ENCODE assay signal across 20 cellular contexts in genomic region chr2:239903803-239904202, GRCh38.
DNase-seq lines count a peak whose midpoint lies in the region; ATAC-seq and TF ChIP-seq lines count a peak whose summit lies in the region.
"Had no signal": no experiment of that assay in that cellular context is flagged by ENCODE, and none has a peak within 500 bp of the region (broad histone marks: within the 10 kb centered on the region; RNA-seq: fewer than 3 reads in every experiment).

No MANE protein-coding gene starts in this region.

- no peak for TF ChIP-seq EP300 in esophagus muscularis mucosa (IDR thresholded peaks at IDR 0.05)

- intact Hi-C loops in left ventricle myocardium superior (cut with micrococcal nuclease): no loop called here
- intact Hi-C loops in esophagus muscularis mucosa (cut with DNase I): no loop called here
- intact Hi-C loops in posterior vena cava (cut with DNase I): no loop called here
- intact Hi-C loops in activated naive CD4-positive, alpha-beta T cell treated with anti-CD3 and anti-CD28 coated beads for 36 hours (cut with micrococcal nuclease): no loop called here

- H3K27ac ChIP-seq in right atrium auricular region (no peak overlapping the region), esophagus muscularis mucosa (replicated peaks in 1 of 4) (no peak overlapping the region)
- H3K27ac ChIP-seq: C4-2B, SJSA1 had no signal

- TF ChIP-seq POLR2A in esophagus muscularis mucosa (IDR thresholded peaks at IDR 0.05; ENCODE audit: low read depth): no peak

- TF ChIP-seq CTCF in right atrium auricular region (IDR thresholded peaks at IDR 0.05) (no peak), esophagus muscularis mucosa (IDR thresholded peaks at IDR 0.05) (no peak), endothelial cell (IDR thresholded peaks at IDR 0.05; ENCODE audit: unreplicated experiment) (no peak)

- 82% methylated on average over 4 of the region's 6 CpGs for WGBS in esophagus muscularis mucosa

- no peak for ATAC-seq in left ventricle myocardium superior
- ATAC-seq: Panc1 had no signal

- no peaks in the 10 kb centered on the region for H3K9me3 Mint-ChIP-seq in endothelial cell (ENCODE audit: unreplicated experiment)
- no peaks in the 10 kb centered on the region for H3K9me3 Mint-ChIP-seq in activated naive CD4-positive, alpha-beta T cell treated with anti-CD3 and anti-CD28 coated beads for 36 hours

- H3K36me3 Mint-ChIP-seq in endothelial cell (ENCODE audit: low read depth, unreplicated experiment): no peaks in the 10 kb centered on the region
- no peaks in the 10 kb centered on the region for H3K36me3 Mint-ChIP-seq in activated naive CD4-positive, alpha-beta T cell treated with anti-CD3 and anti-CD28 coated beads for 36 hours (ENCODE audit: low read depth)
- H3K36me3 Mint-ChIP-seq: CD8-positive, alpha-beta memory T cell; IgD-negative memory B cell had no signal

- peak; percentile 18 for DNase-seq in right atrium auricular region (ENCODE audit: low spot score)
- DNase-seq in left ventricle myocardium superior: no peak
- DNase-seq in esophagus muscularis mucosa (ENCODE audit: extremely low spot score): peak; percentile 70
- peak; percentile 32 for DNase-seq in posterior vena cava (ENCODE audit: low spot score)
- DNase-seq in endothelial cell (ENCODE audit: low spot score): no peak
- no peak for DNase-seq in GOT3 (lab: John Stamatoyannopoulos, UW)
- DNase-seq in activated naive CD4-positive, alpha-beta T cell treated with anti-CD3 and anti-CD28 coated beads for 36 hours: no peak
- DNase-seq: CD8-positive, alpha-beta memory T cell; DMS53; GDM1; NCI-H1105 treated with DMSO at 0.1 percent for 48 hours; NCI-H1694; NCI-H2081; NCI-H2171; NCI-H524 treated with DMSO at 0.1 percent for 48 hours; NCI-H82 had no signal

- H3K4me3 Mint-ChIP-seq in endothelial cell (ENCODE audit: unreplicated experiment): no peak overlapping the region
- H3K4me3 Mint-ChIP-seq in activated naive CD4-positive, alpha-beta T cell treated with anti-CD3 and anti-CD28 coated beads for 36 hours: no peak overlapping the region
- H3K4me3 Mint-ChIP-seq: CD8-positive, alpha-beta memory T cell; IgD-negative memory B cell had no signal

- H3K4me1 ChIP-seq in right atrium auricular region (no peaks in the 10 kb centered on the region), esophagus muscularis mucosa (no peaks in the 10 kb centered on the region)
- H3K4me1 ChIP-seq: SJSA1 had no signal

- H3K4me1 Mint-ChIP-seq in endothelial cell (ENCODE audit: unreplicated experiment): peaks cover 10% of the 10 kb centered on the region
- no peaks in the 10 kb centered on the region for H3K4me1 Mint-ChIP-seq in activated naive CD4-positive, alpha-beta T cell treated with anti-CD3 and anti-CD28 coated beads for 36 hours (ENCODE audit: low read depth)
- H3K4me1 Mint-ChIP-seq: CD8-positive, alpha-beta memory T cell had no signal

- H3K27ac Mint-ChIP-seq in endothelial cell (ENCODE audit: unreplicated experiment): no peak overlapping the region
- no peak overlapping the region for H3K27ac Mint-ChIP-seq in activated naive CD4-positive, alpha-beta T cell treated with anti-CD3 and anti-CD28 coated beads for 36 hours
- H3K27ac Mint-ChIP-seq: CD8-positive, alpha-beta memory T cell; IgD-negative memory B cell had no signal

- no peaks in the 10 kb centered on the region for H3K36me3 ChIP-seq in right atrium auricular region
- H3K36me3 ChIP-seq in esophagus muscularis mucosa: peaks cover 0 to 4% (median 0%) of the 10 kb centered on the region in 4 donors
- H3K36me3 ChIP-seq: SJSA1 had no signal

- H3K27me3 Mint-ChIP-seq in endothelial cell (ENCODE audit: unreplicated experiment): peaks cover 4% of the 10 kb centered on the region
- no peaks in the 10 kb centered on the region for H3K27me3 Mint-ChIP-seq in activated naive CD4-positive, alpha-beta T cell treated with anti-CD3 and anti-CD28 coated beads for 36 hours (ENCODE audit: low read depth)

- H3K27me3 ChIP-seq in right atrium auricular region (no peaks in the 10 kb centered on the region), esophagus muscularis mucosa (no peaks in the 10 kb centered on the region)
- H3K27me3 ChIP-seq: SJSA1 had no signal

- H3K4me3 ChIP-seq in right atrium auricular region (no peak overlapping the region), esophagus muscularis mucosa (no peak overlapping the region)
- H3K4me3 ChIP-seq: SJSA1 had no signal

- CTCF ChIA-PET in activated naive CD4-positive, alpha-beta T cell treated with anti-CD3 and anti-CD28 coated beads for 36 hours (lab: Charles Lee): no interaction called here

- no peaks in the 10 kb centered on the region for H3K9me3 ChIP-seq in right atrium auricular region
- no peaks in the 10 kb centered on the region for H3K9me3 ChIP-seq in esophagus muscularis mucosa

Comparison
In these comparisons a context has a peak if more than half of its experiments do, and no peak if none do; other contexts are left out.
1. DNase-seq: peak in right atrium auricular region (single experiment), esophagus muscularis mucosa (single experiment) and posterior vena cava (single experiment); none in left ventricle myocardium superior (single experiment), endothelial cell (single experiment), GOT3 (single experiment) and activated naive CD4-positive, alpha-beta T cell treated with anti-CD3 and anti-CD28 coated beads for 36 hours (single experiment).